ENCODE assay signal across 1 cellular context in genomic region chr11:16738949-16739262, GRCh38.
TF ChIP-seq lines count a peak whose summit lies in the region.

No MANE protein-coding gene starts in this region.

TF ChIP-seq in GM23338, 12 proteins besides CTCF, POLR2A, EP300 and RAD21 (continued from another document):
- no peak for TF ChIP-seq ZNF462 (CRISPR knock-in tag; IDR thresholded peaks at IDR 0.05)
- TF ChIP-seq ZNF331 (CRISPR knock-in tag; IDR thresholded peaks at IDR 0.05; ENCODE audit: low read depth), result no peak
- no peak for TF ChIP-seq POLR2AphosphoS5 (IDR thresholded peaks at IDR 0.05; ENCODE audit: low read depth)
- no peak for TF ChIP-seq ZNF114 (CRISPR knock-in tag; IDR thresholded peaks at IDR 0.05)
- TF ChIP-seq NANOG (IDR thresholded peaks at IDR 0.05; ENCODE audit: borderline replicate concordance), result no peak
- no peak for TF ChIP-seq EZH2phosphoT487 (IDR thresholded peaks at IDR 0.05; ENCODE audit: unreplicated experiment)
- TF ChIP-seq CREB1 (CRISPR knock-in tag; IDR thresholded peaks at IDR 0.05; ENCODE audit: low read depth), result no peak
- no peak for TF ChIP-seq ETS1 (IDR thresholded peaks at IDR 0.05)
- TF ChIP-seq STAT1 (IDR thresholded peaks at IDR 0.05; ENCODE audit: unreplicated experiment), result no peak
